11 cellular contexts compared by ENCODE assay signal in the genomic region with DNA sequence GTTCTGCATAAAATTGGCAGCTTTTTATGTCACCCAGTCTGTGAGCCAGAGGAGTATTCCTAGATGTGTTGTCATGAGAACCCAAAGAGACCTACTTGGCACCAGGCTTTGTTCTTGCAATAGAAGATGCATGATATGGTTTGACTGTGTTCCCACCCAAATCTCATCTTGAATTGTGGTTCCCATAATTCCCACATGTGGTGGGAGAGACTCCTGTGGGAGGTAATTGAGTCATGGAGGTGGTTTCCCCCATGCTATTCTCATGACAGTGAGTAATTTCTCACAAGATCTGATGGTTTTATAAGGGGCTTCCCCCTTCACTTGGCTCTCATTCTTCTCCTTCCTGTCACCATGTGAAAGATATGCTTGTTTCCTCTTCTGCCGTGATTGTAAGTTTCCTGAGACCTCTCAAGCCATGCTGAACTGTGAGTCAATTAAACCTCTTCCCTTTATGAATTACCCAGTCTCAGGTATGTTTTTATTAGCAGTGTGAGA.
DNase-seq lines count a peak whose midpoint lies in the region; ATAC-seq and TF ChIP-seq lines count a peak whose summit lies in the region.
"Had no signal": no experiment of that assay in that cellular context is flagged by ENCODE, and none has a peak within 500 bp of the region (broad histone marks: within the 10 kb centered on the region; RNA-seq: fewer than 3 reads in every experiment).

No MANE protein-coding gene starts in this region.

- in situ Hi-C loops in Caki2 (cut with HindIII; ENCODE audit: low pct_unique_long_range_greater_than_20kb, low sequenced_read_pairs) (no loop called here), astrocyte of the spinal cord (cut with HindIII; ENCODE audit: low sequenced_read_pairs) (no loop called here), ACHN (cut with HindIII; ENCODE audit: low pct_ligation_motif_present, low pct_unique_long_range_greater_than_20kb, low sequenced_read_pairs) (no loop called here)

- TF ChIP-seq CTCF in astrocyte of the spinal cord (IDR thresholded peaks at IDR 0.05; ENCODE audit: low read depth, low read length): no peak
- TF ChIP-seq CTCF in left lung (IDR thresholded peaks at IDR 0.05): no peak

- no peaks in the 10 kb centered on the region for H3K36me3 ChIP-seq in left lung
- H3K36me3 ChIP-seq: thoracic aorta had no signal

- peak; percentile 46 for ATAC-seq in GM19025 (IDR thresholded peaks at IDR 0.05; ENCODE audit: low read depth, unreplicated experiment)
- ATAC-seq in HG03103 (IDR thresholded peaks at IDR 0.05; ENCODE audit: low read depth, unreplicated experiment): peak; percentile 72
- no peak for ATAC-seq in left lung
- ATAC-seq: HCT116 had no signal

- DNase-seq in Caki2 (ENCODE audit: low read depth): peak; percentile 8
- peak; percentile 29 for DNase-seq in astrocyte of the spinal cord (ENCODE audit: low read depth, low spot score)
- no peak for DNase-seq in ACHN
- no peak for DNase-seq in left lung
- DNase-seq in occipital lobe (lab: John Stamatoyannopoulos, UW): no peak
- DNase-seq in SHP77 (lab: John Stamatoyannopoulos, UW): no peak
- DNase-seq: NCI-H1694 had no signal

- H3K27ac ChIP-seq in left lung: no peak overlapping the region
- H3K27ac ChIP-seq: thoracic aorta had no signal

- H3K4me3 ChIP-seq in astrocyte of the spinal cord (ENCODE audit: low read depth, low read length) (no peak overlapping the region), left lung (no peak overlapping the region)
- H3K4me3 ChIP-seq: thoracic aorta had no signal

- peaks cover 0 to 26% of the 10 kb centered on the region in 2 donors for H3K9me3 ChIP-seq in left lung
- H3K9me3 ChIP-seq: thoracic aorta had no signal

- no peaks in the 10 kb centered on the region for H3K4me1 ChIP-seq in left lung

- H3K27me3 ChIP-seq in left lung: no peaks in the 10 kb centered on the region

- intact Hi-C loops in left lung (cut with DNase I): no loop called here

Comparison
In these comparisons a context has a peak if more than half of its experiments do, and no peak if none do; other contexts are left out.
1. DNase-seq: peak in Caki2 (single experiment) and astrocyte of the spinal cord (single experiment); none in ACHN (single experiment), left lung (0 of 2), occipital lobe (single experiment) and SHP77 (0 of 2).